Comparison of ENCODE assay signal across 1 cellular context in the genomic region with DNA sequence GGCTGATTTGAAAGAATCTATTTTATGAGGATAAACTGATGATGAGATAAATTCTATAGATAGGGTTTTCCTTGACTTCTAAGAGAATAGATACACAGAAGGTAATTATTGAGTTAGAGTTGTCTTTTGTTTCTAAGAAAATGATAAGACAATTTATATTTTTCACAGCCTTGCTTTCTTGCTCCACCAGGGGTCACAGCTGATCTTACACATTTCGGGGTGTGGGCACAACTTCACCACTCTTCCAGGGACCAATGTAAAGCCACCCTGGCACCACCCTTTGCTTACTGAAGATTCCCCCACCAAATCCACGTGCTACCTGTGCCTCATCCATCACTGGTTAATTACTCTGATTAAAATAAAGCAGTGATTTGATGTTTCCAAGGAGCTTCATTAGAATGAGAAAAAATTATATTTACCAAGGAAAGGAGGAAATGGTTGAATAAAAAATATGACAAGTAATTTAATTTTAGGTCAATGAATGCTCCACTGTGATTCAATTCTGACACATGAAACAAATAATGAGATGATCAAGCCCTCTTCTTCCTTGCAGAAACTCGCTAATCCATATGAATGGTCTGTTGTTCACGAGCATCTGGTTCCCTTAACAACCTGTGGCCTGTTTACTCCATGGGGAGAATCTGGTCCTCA.
TF ChIP-seq lines count a peak whose summit lies in the region.

No MANE protein-coding gene starts in this region.

TF ChIP-seq in H1, 55 proteins besides CTCF, POLR2A, EP300 and RAD21:
- TF ChIP-seq JUND (IDR thresholded peaks at IDR 0.05; ENCODE audit: low read length) (no peak), SP4 (IDR thresholded peaks at IDR 0.05; ENCODE audit: low read length) (no peak), NANOG (IDR thresholded peaks at IDR 0.05; ENCODE audit: insufficient read depth, low read depth, low read length, poor library complexity, severe bottlenecking) (no peak), RFX5 (IDR thresholded peaks at IDR 0.05; ENCODE audit: borderline replicate concordance, low read depth, low read length) (no peak), SP2 (IDR thresholded peaks at IDR 0.05; ENCODE audit: low read length) (no peak), KDM4A (IDR thresholded peaks at IDR 0.05; ENCODE audit: low read depth, low read length, severe bottlenecking) (no peak), POU5F1 (IDR thresholded peaks at IDR 0.05; ENCODE audit: low read depth, low read length) (no peak)
